ENCODE assay signal across 8 cellular contexts in the genomic region with DNA sequence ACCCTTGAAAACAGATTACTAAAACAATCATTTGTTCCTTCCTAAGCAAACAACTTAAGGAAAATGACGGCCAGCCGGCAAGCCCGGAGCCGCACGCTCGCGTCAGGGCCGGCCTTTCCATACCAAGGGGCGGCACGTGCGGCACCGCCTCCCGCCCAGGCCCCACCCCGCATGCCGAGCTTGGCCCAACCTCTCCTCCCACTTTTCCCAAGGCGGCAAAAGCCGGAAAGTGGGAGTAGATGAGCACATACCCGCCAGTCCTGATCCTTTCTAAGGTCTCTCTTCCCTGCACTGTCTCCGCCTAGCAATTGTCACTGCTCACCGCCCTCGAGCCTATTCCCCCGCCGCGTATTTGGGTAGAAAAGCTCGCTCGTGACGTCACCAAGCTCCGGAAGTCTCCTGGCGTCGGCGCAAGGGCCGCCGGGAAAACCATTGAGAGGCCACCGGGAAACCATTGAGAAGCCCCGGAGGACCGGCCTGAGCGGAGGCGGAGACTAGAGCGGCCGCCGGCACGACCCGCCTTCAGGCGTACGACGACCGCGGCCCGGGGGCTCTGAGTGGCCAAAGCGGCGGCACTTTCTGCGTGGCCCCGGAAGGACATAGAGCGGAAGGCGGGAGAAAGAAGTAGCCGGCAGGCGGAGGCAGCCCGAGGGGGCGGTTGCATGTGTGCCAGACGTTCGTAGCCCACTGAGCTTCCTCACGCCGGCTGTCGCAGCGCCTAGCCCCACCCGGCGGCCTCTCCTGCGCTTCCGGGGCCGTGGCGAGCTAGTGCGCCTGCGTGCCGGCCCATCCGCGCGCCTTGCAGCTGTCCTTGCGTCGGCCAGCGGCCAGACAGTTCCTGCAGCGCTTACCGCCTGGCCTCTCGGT. TPM values are rescaled to one million over a fixed set of nuclear protein-coding genes. Genes with fewer than 3 reads are reported as not detected.
A peak's percentile ranks its signal among the peaks of the same experiment; 100 is the strongest.
DNase-seq lines count a peak whose midpoint lies in the region; ATAC-seq and TF ChIP-seq lines count a peak whose summit lies in the region.

A gene with protein sequence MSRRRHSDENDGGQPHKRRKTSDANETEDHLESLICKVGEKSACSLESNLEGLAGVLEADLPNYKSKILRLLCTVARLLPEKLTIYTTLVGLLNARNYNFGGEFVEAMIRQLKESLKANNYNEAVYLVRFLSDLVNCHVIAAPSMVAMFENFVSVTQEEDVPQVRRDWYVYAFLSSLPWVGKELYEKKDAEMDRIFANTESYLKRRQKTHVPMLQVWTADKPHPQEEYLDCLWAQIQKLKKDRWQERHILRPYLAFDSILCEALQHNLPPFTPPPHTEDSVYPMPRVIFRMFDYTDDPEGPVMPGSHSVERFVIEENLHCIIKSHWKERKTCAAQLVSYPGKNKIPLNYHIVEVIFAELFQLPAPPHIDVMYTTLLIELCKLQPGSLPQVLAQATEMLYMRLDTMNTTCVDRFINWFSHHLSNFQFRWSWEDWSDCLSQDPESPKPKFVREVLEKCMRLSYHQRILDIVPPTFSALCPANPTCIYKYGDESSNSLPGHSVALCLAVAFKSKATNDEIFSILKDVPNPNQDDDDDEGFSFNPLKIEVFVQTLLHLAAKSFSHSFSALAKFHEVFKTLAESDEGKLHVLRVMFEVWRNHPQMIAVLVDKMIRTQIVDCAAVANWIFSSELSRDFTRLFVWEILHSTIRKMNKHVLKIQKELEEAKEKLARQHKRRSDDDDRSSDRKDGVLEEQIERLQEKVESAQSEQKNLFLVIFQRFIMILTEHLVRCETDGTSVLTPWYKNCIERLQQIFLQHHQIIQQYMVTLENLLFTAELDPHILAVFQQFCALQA (plus strand): TSS at position 830 of the 867 bp plus-strand sequence. CDS start 61 bp downstream, outside the sequence.
A gene (minus strand): TSS at position 377 of the 867 bp plus-strand sequence. CDS start 5,806 bp downstream, outside the sequence.

- no peaks in the 10 kb centered on the region for H3K9me3 Mint-ChIP-seq in activated naive CD8-positive, alpha-beta T cell (ENCODE audit: low read depth)
- H3K9me3 Mint-ChIP-seq in glutamatergic neuron (ENCODE audit: unreplicated experiment) (peaks cover 15% of the 10 kb centered on the region), osteocyte (ENCODE audit: unreplicated experiment) (no peaks in the 10 kb centered on the region)

- DNase-seq in GM10248 (ENCODE audit: extremely low spot score) (peak; percentile 94), NCI-H1105 (lab: John Stamatoyannopoulos, UW) (peak; percentile 97), SKM-1 treated with dmso at 0.1 percent for 144 hours (lab: John Stamatoyannopoulos, UW; ENCODE audit: unreplicated experiment) (peak; percentile 93), glutamatergic neuron (peak; percentile 96), osteocyte (ENCODE audit: extremely low spot score, unreplicated experiment) (peak; percentile 99)

- no peak for TF ChIP-seq CTCF in GM10248 (IDR thresholded peaks at IDR 0.05; ENCODE audit: control extremely low read depth, extremely low read depth, low read depth, missing control alignments)
- no peak for TF ChIP-seq CTCF in glutamatergic neuron (IDR thresholded peaks at IDR 0.05; ENCODE audit: partially characterized antibody, unreplicated experiment)
- peak; percentile 6 for TF ChIP-seq CTCF in osteocyte (IDR thresholded peaks at IDR 0.05)

- peaks cover 3% of the 10 kb centered on the region for H3K36me3 Mint-ChIP-seq in activated naive CD8-positive, alpha-beta T cell
- H3K36me3 Mint-ChIP-seq in glutamatergic neuron (ENCODE audit: unreplicated experiment), result no peaks in the 10 kb centered on the region
- peaks cover 2% of the 10 kb centered on the region for H3K36me3 Mint-ChIP-seq in osteocyte (ENCODE audit: unreplicated experiment)

- H3K4me1 ChIP-seq in thymus (ENCODE audit: control insufficient read depth, insufficient read depth, low read length), result peaks cover 16% of the 10 kb centered on the region

- peak within 1 kb of the TSS; percentile 81 for H3K4me3 ChIP-seq in thymus (ENCODE audit: low read length)

- WGBS in thymus, result under 1% methylated on average over 83 of the region's 83 CpGs

- no peaks in the 10 kb centered on the region for H3K9me3 ChIP-seq in thymus (ENCODE audit: control insufficient read depth)

- CTCF ChIA-PET in GM10248 (lab: Yijun Ruan, JAX), result interaction anchor here (0.7 to 7.6 kb wide), 10 partner anchors 10 to 221 kb away, joined by 3 to 88 read pairs (median 6); a partner anchor contains a TSS

- H3K4me3 Mint-ChIP-seq in activated naive CD8-positive, alpha-beta T cell, result peak within 1 kb of the TSS; percentile 98
- H3K4me3 Mint-ChIP-seq in glutamatergic neuron (ENCODE audit: unreplicated experiment) (peak within 1 kb of the TSS; percentile 100), osteocyte (ENCODE audit: unreplicated experiment) (peak within 1 kb of the TSS; percentile 94)

- peak within 1 kb of the TSS; percentile 99 for H3K27ac ChIP-seq in thymus (ENCODE audit: low read depth)

- no peaks in the 10 kb centered on the region for H3K36me3 ChIP-seq in thymus (ENCODE audit: control insufficient read depth, insufficient read depth)

- POLR2A ChIA-PET in GM10248 (lab: Yijun Ruan, JAX), result interaction anchor here (0.5 to 1.2 kb wide), 14 partner anchors 13 to 758 kb away, joined by 3 to 9 read pairs (median 4); a partner anchor contains a TSS

- H3K27me3 Mint-ChIP-seq in activated naive CD8-positive, alpha-beta T cell, result no peaks in the 10 kb centered on the region
- H3K27me3 Mint-ChIP-seq in glutamatergic neuron (ENCODE audit: unreplicated experiment), result peaks cover 4% of the 10 kb centered on the region
- no peaks in the 10 kb centered on the region for H3K27me3 Mint-ChIP-seq in osteocyte (ENCODE audit: unreplicated experiment)

- no peaks in the 10 kb centered on the region for H3K27me3 ChIP-seq in thymus (ENCODE audit: control insufficient read depth, insufficient read depth)

- peaks cover 52% of the 10 kb centered on the region for H3K4me1 Mint-ChIP-seq in activated naive CD8-positive, alpha-beta T cell (ENCODE audit: low read depth)
- H3K4me1 Mint-ChIP-seq in glutamatergic neuron (ENCODE audit: low read depth, unreplicated experiment), result peaks cover 20% of the 10 kb centered on the region
- peaks cover 38% of the 10 kb centered on the region for H3K4me1 Mint-ChIP-seq in osteocyte (ENCODE audit: unreplicated experiment)

- peak; percentile 86 for ATAC-seq in HG02623 (IDR thresholded peaks at IDR 0.05; ENCODE audit: unreplicated experiment)

- H3K27ac Mint-ChIP-seq in activated naive CD8-positive, alpha-beta T cell, result peak within 1 kb of the TSS; percentile 100
- H3K27ac Mint-ChIP-seq in glutamatergic neuron (ENCODE audit: unreplicated experiment) (peak within 1 kb of the TSS; percentile 100), osteocyte (ENCODE audit: unreplicated experiment) (peak within 1 kb of the TSS; percentile 99)

RNA-seq across cellular contexts. Expression of the first gene that starts in this region (rescaled TPM):
- 52.1 TPM for total RNA-seq in glutamatergic neuron (ENCODE audit: unreplicated experiment)
- total RNA-seq in osteocyte, result 34.9 and 42.2 TPM in 2 replicates
- polyA plus RNA-seq in thymus, result 20.3 TPM

RNA-seq across cellular contexts. Expression of the second gene that starts in this region (rescaled TPM):
- total RNA-seq in glutamatergic neuron (ENCODE audit: unreplicated experiment), result 60.9 TPM
- 23.3 and 28.4 TPM in 2 replicates for total RNA-seq in osteocyte
- polyA plus RNA-seq in thymus, result 19.6 TPM

Comparison
In these comparisons a context has a peak if more than half of its experiments do, and no peak if none do; other contexts are left out.
1. Peak in every context shown above with its lines: DNase-seq, ATAC-seq, H3K4me3 ChIP-seq and H3K27ac ChIP-seq.